33 cellular contexts compared by ENCODE assay signal in the genomic region with DNA sequence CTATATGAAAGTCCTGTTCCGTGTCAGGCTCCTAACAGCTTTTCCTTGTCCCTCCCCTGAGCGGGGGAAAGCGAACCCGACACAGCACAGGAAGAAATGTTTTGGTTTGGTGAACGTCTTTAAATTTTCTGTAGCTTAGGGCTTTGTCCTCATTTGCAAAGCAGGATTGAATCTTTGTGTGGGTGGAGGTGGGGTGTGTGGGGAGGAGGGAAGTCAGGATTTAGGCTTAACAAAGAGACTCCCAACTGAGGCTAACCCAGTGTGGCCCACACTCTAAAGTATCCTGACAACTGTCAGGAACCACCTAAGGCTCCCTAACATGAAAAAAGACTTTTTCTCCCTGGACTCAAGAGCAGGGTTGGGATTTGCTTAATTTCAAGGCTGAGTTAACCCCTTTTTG.
"Had no signal": no experiment of that assay in that cellular context is flagged by ENCODE, and none has a peak within 500 bp of the region (broad histone marks: within the 10 kb centered on the region; RNA-seq: fewer than 3 reads in every experiment).

No MANE protein-coding gene starts in this region.

- H3K4me1 ChIP-seq: adrenal gland, body of pancreas, esophagus squamous epithelium, gastroesophageal sphincter had no signal

- DNase-seq: activated CD4-positive, alpha-beta memory T cell treated with anti-CD3 and anti-CD28 coated beads for 36 hours; activated CD4-positive, alpha-beta T cell treated with anti-CD3 and anti-CD28 coated beads for 36 hours; activated CD4-positive, alpha-beta T cell treated with anti-CD3 and anti-CD28 coated beads, Interleukin-2, amount 10 ng/mL, durations not matched to agents 24 days and 14 days; activated CD4-positive, CD25-positive, alpha-beta regulatory T cell; activated CD4-positive, CD25-positive, alpha-beta regulatory T cell treated with anti-CD3 and anti-CD28 coated beads, Interleukin-2, amount 50 U/mL, for 72 hours; activated CD8-positive, alpha-beta memory T cell treated with anti-CD3 and anti-CD28 coated beads, Interleukin-2, amount 10 ng/mL, durations not matched to agents 7 days and 5 days; activated CD8-positive, alpha-beta memory T cell treated with anti-CD3 and anti-CD28 coated beads, Interleukin-2, amount 50 U/mL, for 4 hours; activated CD8-positive, alpha-beta T cell treated with anti-CD3 and anti-CD28 coated beads, Interleukin-2, amount 10 ng/mL, durations not matched to agents 7 days and 5 days; activated effector memory CD4-positive, alpha-beta T cell treated with anti-CD3 and anti-CD28 coated beads, Interleukin-2, amount 50 U/mL, for 16 hours; activated naive CD4-positive, alpha-beta T cell treated with anti-CD3 and anti-CD28 coated beads for 36 hours; activated naive CD8-positive, alpha-beta T cell treated with anti-CD3 and anti-CD28 coated beads for 36 hours; activated naive CD8-positive, alpha-beta T cell treated with anti-CD3 and anti-CD28 coated beads, Interleukin-2, amount 50 U/mL, for 24 hours; activated T-cell treated with anti-CD3 and anti-CD28 coated beads, Interleukin-2, amount 50 U/mL, for 1 hour; activated T-cell treated with anti-CD3 and anti-CD28 coated beads, Interleukin-2, amount 50 U/mL, for 48 hours; adrenal gland; amygdala; aorta; body of pancreas; caudate nucleus; cortex of kidney; dermis blood vessel endothelial cell; effector CD4-positive, alpha-beta T cell; effector memory CD8-positive, alpha-beta T cell; esophagus squamous epithelium; foreskin melanocyte; T-helper 1 cell; T-helper 17 cell had no signal

- H3K4me3 Mint-ChIP-seq: activated CD4-positive, alpha-beta memory T cell treated with anti-CD3 and anti-CD28 coated beads for 36 hours; activated CD4-positive, alpha-beta T cell treated with anti-CD3 and anti-CD28 coated beads for 36 hours; activated CD4-positive, alpha-beta T cell treated with anti-CD3 and anti-CD28 coated beads, Interleukin-2, amount 10 ng/mL, durations not matched to agents 24 days and 14 days; activated CD8-positive, alpha-beta memory T cell treated with anti-CD3 and anti-CD28 coated beads, Interleukin-2, amount 10 ng/mL, durations not matched to agents 7 days and 5 days; activated CD8-positive, alpha-beta T cell treated with anti-CD3 and anti-CD28 coated beads, Interleukin-2, amount 10 ng/mL, durations not matched to agents 7 days and 5 days; activated naive CD4-positive, alpha-beta T cell treated with anti-CD3 and anti-CD28 coated beads for 36 hours; activated naive CD4-positive, alpha-beta T cell treated with anti-CD3 and anti-CD28 coated beads, Interleukin-2, amount 50 U/mL, for 24 hours; activated naive CD8-positive, alpha-beta T cell treated with anti-CD3 and anti-CD28 coated beads for 36 hours; activated naive CD8-positive, alpha-beta T cell treated with anti-CD3 and anti-CD28 coated beads, Interleukin-2, amount 50 U/mL, for 24 hours; activated T-helper 1 cell treated with anti-CD3 and anti-CD28 coated beads, Interleukin-12 subunit alpha, Interleukin-12 subunit beta, Interleukin-2, Interleukin-4 antibody, amounts not matched to agents 30 ng/mL and 10 ng/mL and 1 ng/mL, durations not matched to agents 14 hours and 24 hours and 36 hours; effector memory CD8-positive, alpha-beta T cell; T-helper 17 cell; T-helper 2 cell treated with Interferon-gamma antibody and Interleukin-4, amounts not matched to agents 5 μg/mL and 100 μg/mL, for 36 hours had no signal

- H3K36me3 ChIP-seq: adrenal gland, esophagus squamous epithelium, gastroesophageal sphincter had no signal

- H3K4me1 Mint-ChIP-seq: activated CD4-positive, alpha-beta T cell treated with anti-CD3 and anti-CD28 coated beads for 36 hours; activated CD4-positive, alpha-beta T cell treated with anti-CD3 and anti-CD28 coated beads, Interleukin-2, amount 10 ng/mL, durations not matched to agents 24 days and 14 days; activated CD8-positive, alpha-beta memory T cell treated with anti-CD3 and anti-CD28 coated beads, Interleukin-2, amount 10 ng/mL, durations not matched to agents 7 days and 5 days; activated naive CD4-positive, alpha-beta T cell treated with anti-CD3 and anti-CD28 coated beads, Interleukin-2, amount 50 U/mL, for 24 hours; activated naive CD8-positive, alpha-beta T cell treated with anti-CD3 and anti-CD28 coated beads for 36 hours; activated naive CD8-positive, alpha-beta T cell treated with anti-CD3 and anti-CD28 coated beads, Interleukin-2, amount 50 U/mL, for 24 hours; T-helper 17 cell had no signal

- H3K27ac ChIP-seq: adrenal gland, body of pancreas, epithelial cell of prostate, esophagus squamous epithelium, gastroesophageal sphincter had no signal

- H3K4me3 ChIP-seq: adrenal gland, body of pancreas, esophagus squamous epithelium, gastroesophageal sphincter had no signal

- H3K36me3 Mint-ChIP-seq: activated CD4-positive, alpha-beta memory T cell treated with anti-CD3 and anti-CD28 coated beads for 36 hours; activated CD8-positive, alpha-beta memory T cell treated with anti-CD3 and anti-CD28 coated beads, Interleukin-2, amount 10 ng/mL, durations not matched to agents 7 days and 5 days; activated naive CD4-positive, alpha-beta T cell treated with anti-CD3 and anti-CD28 coated beads, Interleukin-2, amount 50 U/mL, for 24 hours had no signal

- H3K27me3 ChIP-seq: body of pancreas had no signal

- H3K27ac Mint-ChIP-seq: activated CD4-positive, alpha-beta memory T cell treated with anti-CD3 and anti-CD28 coated beads for 36 hours; activated CD4-positive, alpha-beta T cell treated with anti-CD3 and anti-CD28 coated beads for 36 hours; activated CD4-positive, alpha-beta T cell treated with anti-CD3 and anti-CD28 coated beads, Interleukin-2, amount 10 ng/mL, durations not matched to agents 24 days and 14 days; activated CD8-positive, alpha-beta memory T cell treated with anti-CD3 and anti-CD28 coated beads, Interleukin-2, amount 10 ng/mL, durations not matched to agents 7 days and 5 days; activated CD8-positive, alpha-beta T cell treated with anti-CD3 and anti-CD28 coated beads, Interleukin-2, amount 10 ng/mL, durations not matched to agents 7 days and 5 days; activated naive CD4-positive, alpha-beta T cell treated with anti-CD3 and anti-CD28 coated beads for 36 hours; activated naive CD4-positive, alpha-beta T cell treated with anti-CD3 and anti-CD28 coated beads, Interleukin-2, amount 50 U/mL, for 24 hours; activated naive CD8-positive, alpha-beta T cell treated with anti-CD3 and anti-CD28 coated beads for 36 hours; activated naive CD8-positive, alpha-beta T cell treated with anti-CD3 and anti-CD28 coated beads, Interleukin-2, amount 50 U/mL, for 24 hours; activated T-helper 1 cell treated with anti-CD3 and anti-CD28 coated beads, Interleukin-12 subunit alpha, Interleukin-12 subunit beta, Interleukin-2, Interleukin-4 antibody, amounts not matched to agents 30 ng/mL and 10 ng/mL and 1 ng/mL, durations not matched to agents 14 hours and 24 hours and 36 hours; activated T-helper 2 cell treated with anti-CD3 and anti-CD28 coated beads, Interferon-gamma antibody, Interleukin-2, Interleukin-4, amounts not matched to agents 10 μg/mL and 5 μg/mL and 100 μg/mL, durations not matched to agents 14 hours and 24 hours and 36 hours; effector memory CD8-positive, alpha-beta T cell; T-helper 17 cell; T-helper 2 cell treated with Interferon-gamma antibody and Interleukin-4, amounts not matched to agents 5 μg/mL and 100 μg/mL, for 36 hours had no signal

- H3K9me3 Mint-ChIP-seq: activated naive CD4-positive, alpha-beta T cell treated with anti-CD3 and anti-CD28 coated beads, Interleukin-2, amount 50 U/mL, for 24 hours had no signal
